ENCODE assay signal across 9 cellular contexts in genomic region chr3:152222327-152222726, GRCh38. TPM values are rescaled to one million over a fixed set of nuclear protein-coding genes. Genes with fewer than 3 reads are reported as not detected.
DNase-seq lines count a peak whose midpoint lies in the region; ATAC-seq, FAIRE-seq and TF ChIP-seq lines count a peak whose summit lies in the region.
"Had no signal": no experiment of that assay in that cellular context is flagged by ENCODE, and none has a peak within 500 bp of the region (broad histone marks: within the 10 kb centered on the region; RNA-seq: fewer than 3 reads in every experiment).

No MANE protein-coding gene starts in this region.

- WGBS in stomach, 5 donors: 40 to 69% (median 57%) methylated on average over 2 of the region's 2 CpGs

- in situ Hi-C loops in ACHN (cut with HindIII; ENCODE audit: low pct_ligation_motif_present, low pct_unique_long_range_greater_than_20kb, low sequenced_read_pairs): no loop called here

- no peak for TF ChIP-seq POLR2A in stomach (IDR thresholded peaks at IDR 0.05)

- no peaks in the 10 kb centered on the region for H3K36me3 ChIP-seq in stomach

- ATAC-seq in GM21381 (IDR thresholded peaks at IDR 0.05; ENCODE audit: unreplicated experiment): no peak

- TF ChIP-seq CTCF in stomach (IDR thresholded peaks at IDR 0.05) (no peak), GM10266 (IDR thresholded peaks at IDR 0.05; ENCODE audit: control insufficient read depth, insufficient read depth, low read depth, missing control alignments) (no peak)

- no peak for TF ChIP-seq EP300 in stomach (IDR thresholded peaks at IDR 0.05)

- DNase-seq in GM19239 (ENCODE audit: insufficient read length, low spot score) (no peak), RPMI7951 (ENCODE audit: low read depth) (peak; percentile 15), fibroblast of gingiva (ENCODE audit: low read depth) (peak; percentile 62), stomach (no peak), GM10266 (ENCODE audit: extremely low spot score) (no peak), ACHN (no peak)
- DNase-seq: kidney had no signal

- peaks cover 0 to 40% (median 18%) of the 10 kb centered on the region in 4 donors for H3K4me1 ChIP-seq in stomach

- intact Hi-C loops in stomach (cut with DNase I; ENCODE audit: low total_unique reads): no loop called here

- peak overlapping the region in 4 of 5 donors; percentile 28 to 52 (median 45) for H3K27ac ChIP-seq in stomach

- H3K4me3 ChIP-seq in stomach: no peak overlapping the region

- no peaks in the 10 kb centered on the region for H3K27me3 ChIP-seq in stomach

- FAIRE-seq in GM19239 (lab: Jason Lieb, UNC): peak; percentile 26
- FAIRE-seq: H1 had no signal

- no peaks in the 10 kb centered on the region for H3K9me3 ChIP-seq in stomach

RNA-seq across cellular contexts. Expression of gene MBNL1, which starts 46.4 kb away (rescaled TPM):
- total RNA-seq in RPMI7951 (2014; rRNA removed; shearing (Covaris generic)): 249 and 318 TPM in 2 replicates
- 100 to 1,000 TPM in 4 of 5 donors, 10 to 100 TPM in 1; 95.0 to 379 (median 325) TPM for total RNA-seq in stomach
- 10 to 100 TPM; 25.7 to 39.3 (median 29.2) TPM for polyA plus RNA-seq in stomach

Comparison
In these comparisons a context has a peak if more than half of its experiments do, and no peak if none do; other contexts are left out.
1. DNase-seq: peak in RPMI7951 (single experiment) and fibroblast of gingiva (single experiment); none in GM19239 (single experiment), stomach (single experiment), GM10266 (single experiment) and ACHN (single experiment).